In genomic region chr6:25619222-25619621, GRCh38 we compare ENCODE assay signal across 1 cellular context.
TF ChIP-seq lines count a peak whose summit lies in the region.

No MANE protein-coding gene starts in this region.

TF ChIP-seq in GM23338, 12 proteins besides CTCF, POLR2A, EP300 and RAD21 (continued from another document):
- TF ChIP-seq STAT1 (IDR thresholded peaks at IDR 0.05; ENCODE audit: unreplicated experiment) (no peak), JUNB (IDR thresholded peaks at IDR 0.05; ENCODE audit: unreplicated experiment) (no peak), POLR2AphosphoS5 (IDR thresholded peaks at IDR 0.05; ENCODE audit: low read depth) (no peak), ZNF331 (CRISPR knock-in tag; IDR thresholded peaks at IDR 0.05; ENCODE audit: low read depth) (no peak), NANOG (IDR thresholded peaks at IDR 0.05; ENCODE audit: borderline replicate concordance) (no peak), ZNF114 (CRISPR knock-in tag; IDR thresholded peaks at IDR 0.05) (no peak), CREB1 (CRISPR knock-in tag; IDR thresholded peaks at IDR 0.05; ENCODE audit: low read depth) (no peak), EZH2 (IDR thresholded peaks at IDR 0.05; ENCODE audit: low read depth, unreplicated experiment) (no peak)
- TF ChIP-seq, protein P1, sequence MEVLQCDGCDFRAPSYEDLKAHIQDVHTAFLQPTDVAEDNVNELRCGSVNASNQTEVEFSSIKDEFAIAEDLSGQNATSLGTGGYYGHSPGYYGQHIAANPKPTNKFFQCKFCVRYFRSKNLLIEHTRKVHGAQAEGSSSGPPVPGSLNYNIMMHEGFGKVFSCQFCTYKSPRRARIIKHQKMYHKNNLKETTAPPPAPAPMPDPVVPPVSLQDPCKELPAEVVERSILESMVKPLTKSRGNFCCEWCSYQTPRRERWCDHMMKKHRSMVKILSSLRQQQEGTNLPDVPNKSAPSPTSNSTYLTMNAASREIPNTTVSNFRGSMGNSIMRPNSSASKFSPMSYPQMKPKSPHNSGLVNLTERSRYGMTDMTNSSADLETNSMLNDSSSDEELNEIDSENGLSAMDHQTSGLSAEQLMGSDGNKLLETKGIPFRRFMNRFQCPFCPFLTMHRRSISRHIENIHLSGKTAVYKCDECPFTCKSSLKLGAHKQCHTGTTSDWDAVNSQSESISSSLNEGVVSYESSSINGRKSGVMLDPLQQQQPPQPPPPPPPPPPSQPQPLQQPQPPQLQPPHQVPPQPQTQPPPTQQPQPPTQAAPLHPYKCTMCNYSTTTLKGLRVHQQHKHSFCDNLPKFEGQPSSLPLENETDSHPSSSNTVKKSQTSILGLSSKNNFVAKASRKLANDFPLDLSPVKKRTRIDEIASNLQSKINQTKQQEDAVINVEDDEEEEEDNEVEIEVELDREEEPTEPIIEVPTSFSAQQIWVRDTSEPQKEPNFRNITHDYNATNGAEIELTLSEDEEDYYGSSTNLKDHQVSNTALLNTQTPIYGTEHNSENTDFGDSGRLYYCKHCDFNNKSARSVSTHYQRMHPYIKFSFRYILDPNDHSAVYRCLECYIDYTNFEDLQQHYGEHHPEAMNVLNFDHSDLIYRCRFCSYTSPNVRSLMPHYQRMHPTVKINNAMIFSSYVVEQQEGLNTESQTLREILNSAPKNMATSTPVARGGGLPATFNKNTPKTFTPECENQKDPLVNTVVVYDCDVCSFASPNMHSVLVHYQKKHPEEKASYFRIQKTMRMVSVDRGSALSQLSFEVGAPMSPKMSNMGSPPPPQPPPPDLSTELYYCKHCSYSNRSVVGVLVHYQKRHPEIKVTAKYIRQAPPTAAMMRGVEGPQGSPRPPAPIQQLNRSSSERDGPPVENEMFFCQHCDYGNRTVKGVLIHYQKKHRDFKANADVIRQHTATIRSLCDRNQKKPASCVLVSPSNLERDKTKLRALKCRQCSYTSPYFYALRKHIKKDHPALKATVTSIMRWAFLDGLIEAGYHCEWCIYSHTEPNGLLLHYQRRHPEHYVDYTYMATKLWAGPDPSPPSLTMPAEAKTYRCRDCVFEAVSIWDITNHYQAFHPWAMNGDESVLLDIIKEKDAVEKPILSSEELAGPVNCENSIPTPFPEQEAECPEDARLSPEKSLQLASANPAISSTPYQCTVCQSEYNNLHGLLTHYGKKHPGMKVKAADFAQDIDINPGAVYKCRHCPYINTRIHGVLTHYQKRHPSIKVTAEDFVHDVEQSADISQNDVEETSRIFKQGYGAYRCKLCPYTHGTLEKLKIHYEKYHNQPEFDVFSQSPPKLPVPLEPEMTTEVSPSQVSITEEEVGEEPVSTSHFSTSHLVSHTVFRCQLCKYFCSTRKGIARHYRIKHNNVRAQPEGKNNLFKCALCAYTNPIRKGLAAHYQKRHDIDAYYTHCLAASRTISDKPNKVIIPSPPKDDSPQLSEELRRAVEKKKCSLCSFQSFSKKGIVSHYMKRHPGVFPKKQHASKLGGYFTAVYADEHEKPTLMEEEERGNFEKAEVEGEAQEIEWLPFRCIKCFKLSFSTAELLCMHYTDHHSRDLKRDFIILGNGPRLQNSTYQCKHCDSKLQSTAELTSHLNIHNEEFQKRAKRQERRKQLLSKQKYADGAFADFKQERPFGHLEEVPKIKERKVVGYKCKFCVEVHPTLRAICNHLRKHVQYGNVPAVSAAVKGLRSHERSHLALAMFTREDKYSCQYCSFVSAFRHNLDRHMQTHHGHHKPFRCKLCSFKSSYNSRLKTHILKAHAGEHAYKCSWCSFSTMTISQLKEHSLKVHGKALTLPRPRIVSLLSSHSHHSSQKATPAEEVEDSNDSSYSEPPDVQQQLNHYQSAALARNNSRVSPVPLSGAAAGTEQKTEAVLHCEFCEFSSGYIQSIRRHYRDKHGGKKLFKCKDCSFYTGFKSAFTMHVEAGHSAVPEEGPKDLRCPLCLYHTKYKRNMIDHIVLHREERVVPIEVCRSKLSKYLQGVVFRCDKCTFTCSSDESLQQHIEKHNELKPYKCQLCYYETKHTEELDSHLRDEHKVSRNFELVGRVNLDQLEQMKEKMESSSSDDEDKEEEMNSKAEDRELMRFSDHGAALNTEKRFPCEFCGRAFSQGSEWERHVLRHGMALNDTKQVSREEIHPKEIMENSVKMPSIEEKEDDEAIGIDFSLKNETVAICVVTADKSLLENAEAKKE (CRISPR knock-in tag; IDR thresholded peaks at IDR 0.05) = no peak
